In the genomic region with DNA sequence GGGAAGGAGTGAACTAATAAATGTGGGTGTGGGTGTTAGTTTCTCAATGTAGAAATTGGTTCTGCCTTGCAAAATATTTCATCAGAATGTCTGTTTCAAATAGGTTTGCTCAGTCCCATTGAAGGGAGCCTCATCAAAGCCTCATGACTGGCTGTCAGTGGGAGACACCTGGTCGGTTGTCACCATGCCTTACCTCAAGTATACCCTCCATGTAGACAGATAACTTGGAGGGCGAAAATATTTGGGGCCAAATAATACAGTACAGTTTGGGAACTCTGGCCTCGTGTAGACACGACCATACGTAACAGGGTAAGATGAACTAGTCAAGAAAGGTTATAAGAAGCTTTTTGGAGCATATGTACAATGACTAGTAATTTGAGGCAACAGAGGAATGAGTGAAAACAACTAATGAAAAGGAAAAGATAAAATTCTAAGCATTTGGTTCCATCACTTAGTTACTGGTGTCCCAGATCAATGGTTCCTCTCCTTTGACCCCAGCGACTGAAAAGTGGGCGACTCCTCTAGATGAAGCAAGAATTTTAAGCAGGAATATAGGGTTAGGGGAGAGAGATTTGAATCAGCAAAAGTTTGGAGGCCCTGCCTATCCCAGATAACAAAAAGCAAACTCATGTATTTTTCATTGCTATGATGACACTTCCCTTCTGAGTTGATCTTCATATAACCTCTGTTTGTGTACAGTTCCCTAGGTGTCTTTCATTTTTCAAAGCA, we compare ENCODE assay signal across 19 cellular contexts.
"Had no signal": no experiment of that assay in that cellular context is flagged by ENCODE, and none has a peak within 500 bp of the region (broad histone marks: within the 10 kb centered on the region; RNA-seq: fewer than 3 reads in every experiment).

No MANE protein-coding gene starts in this region.

- H3K4me2 ChIP-seq: smooth muscle cell had no signal

- H3K27ac Mint-ChIP-seq: activated naive CD4-positive, alpha-beta T cell treated with anti-CD3 and anti-CD28 coated beads for 36 hours; activated naive CD8-positive, alpha-beta T cell treated with anti-CD3 and anti-CD28 coated beads, Interleukin-2, amount 50 U/mL, for 24 hours; activated T-helper 17 cell treated with anti-CD3 and anti-CD28 coated beads, Interleukin-2, amount 50 U/mL, for 72 hours; endodermal cell had no signal

- H3K4me1 ChIP-seq: ascending aorta, gastrocnemius medialis, lower lobe of right lung, right lobe of liver, suprapubic skin had no signal

- H3K27ac ChIP-seq: ascending aorta, gastrocnemius medialis, heart left ventricle, lower lobe of right lung, ovary, right lobe of liver, suprapubic skin, upper lobe of left lung had no signal

- DNase-seq: activated CD4-positive, alpha-beta T cell treated with anti-CD3 and anti-CD28 coated beads, Interleukin-2, amount 50 U/mL, for 1 hour; activated CD8-positive, alpha-beta memory T cell treated with anti-CD3 and anti-CD28 coated beads for 24 hours; activated naive CD4-positive, alpha-beta T cell treated with anti-CD3 and anti-CD28 coated beads for 36 hours; activated naive CD8-positive, alpha-beta T cell treated with anti-CD3 and anti-CD28 coated beads, Interleukin-2, amount 50 U/mL, for 24 hours; endodermal cell; gastrocnemius medialis; heart left ventricle; lower lobe of right lung; ovary; right lobe of liver; stimulated activated CD4-positive, alpha-beta T cell treated with anti-CD3 and anti-CD28 coated beads, Interleukin-4, amount 100 ng/mL, for 4 hours; stimulated activated CD8-positive, alpha-beta memory T cell treated with anti-CD3 and anti-CD28 coated beads, Interleukin-4, amount 100 ng/mL, for 48 hours; stimulated activated naive CD4-positive, alpha-beta T cell treated with Interleukin-2 at 50 U/mL for 16 hours; T-helper 2 cell; upper lobe of left lung had no signal

- H3K36me3 ChIP-seq: ascending aorta, gastrocnemius medialis, heart left ventricle, lower lobe of right lung, ovary, right lobe of liver, suprapubic skin, upper lobe of left lung had no signal

- H3K9me3 ChIP-seq: ascending aorta, gastrocnemius medialis, heart left ventricle, lower lobe of right lung, ovary, right lobe of liver, suprapubic skin, upper lobe of left lung had no signal

- H3K4me3 ChIP-seq: ascending aorta, gastrocnemius medialis, heart left ventricle, lower lobe of right lung, ovary, right lobe of liver, smooth muscle cell, suprapubic skin, upper lobe of left lung had no signal

- H3K4me3 Mint-ChIP-seq: activated naive CD4-positive, alpha-beta T cell treated with anti-CD3 and anti-CD28 coated beads for 36 hours; activated naive CD8-positive, alpha-beta T cell treated with anti-CD3 and anti-CD28 coated beads, Interleukin-2, amount 50 U/mL, for 24 hours; activated T-helper 17 cell treated with anti-CD3 and anti-CD28 coated beads, Interleukin-2, amount 50 U/mL, for 72 hours; endodermal cell had no signal

- H3K4me1 Mint-ChIP-seq: activated naive CD8-positive, alpha-beta T cell treated with anti-CD3 and anti-CD28 coated beads, Interleukin-2, amount 50 U/mL, for 24 hours; activated T-helper 17 cell treated with anti-CD3 and anti-CD28 coated beads, Interleukin-2, amount 50 U/mL, for 72 hours; endodermal cell had no signal

- H3K27me3 Mint-ChIP-seq: activated naive CD8-positive, alpha-beta T cell treated with anti-CD3 and anti-CD28 coated beads, Interleukin-2, amount 50 U/mL, for 24 hours; activated T-helper 17 cell treated with anti-CD3 and anti-CD28 coated beads, Interleukin-2, amount 50 U/mL, for 72 hours had no signal

- H3K27me3 ChIP-seq: ascending aorta, gastrocnemius medialis, heart left ventricle, ovary, right lobe of liver, suprapubic skin, upper lobe of left lung had no signal

- H3K9me3 Mint-ChIP-seq: activated naive CD4-positive, alpha-beta T cell treated with anti-CD3 and anti-CD28 coated beads for 36 hours; activated naive CD8-positive, alpha-beta T cell treated with anti-CD3 and anti-CD28 coated beads, Interleukin-2, amount 50 U/mL, for 24 hours; activated T-helper 17 cell treated with anti-CD3 and anti-CD28 coated beads, Interleukin-2, amount 50 U/mL, for 72 hours; endodermal cell had no signal
